8 cellular contexts compared by ENCODE assay signal in the genomic region with DNA sequence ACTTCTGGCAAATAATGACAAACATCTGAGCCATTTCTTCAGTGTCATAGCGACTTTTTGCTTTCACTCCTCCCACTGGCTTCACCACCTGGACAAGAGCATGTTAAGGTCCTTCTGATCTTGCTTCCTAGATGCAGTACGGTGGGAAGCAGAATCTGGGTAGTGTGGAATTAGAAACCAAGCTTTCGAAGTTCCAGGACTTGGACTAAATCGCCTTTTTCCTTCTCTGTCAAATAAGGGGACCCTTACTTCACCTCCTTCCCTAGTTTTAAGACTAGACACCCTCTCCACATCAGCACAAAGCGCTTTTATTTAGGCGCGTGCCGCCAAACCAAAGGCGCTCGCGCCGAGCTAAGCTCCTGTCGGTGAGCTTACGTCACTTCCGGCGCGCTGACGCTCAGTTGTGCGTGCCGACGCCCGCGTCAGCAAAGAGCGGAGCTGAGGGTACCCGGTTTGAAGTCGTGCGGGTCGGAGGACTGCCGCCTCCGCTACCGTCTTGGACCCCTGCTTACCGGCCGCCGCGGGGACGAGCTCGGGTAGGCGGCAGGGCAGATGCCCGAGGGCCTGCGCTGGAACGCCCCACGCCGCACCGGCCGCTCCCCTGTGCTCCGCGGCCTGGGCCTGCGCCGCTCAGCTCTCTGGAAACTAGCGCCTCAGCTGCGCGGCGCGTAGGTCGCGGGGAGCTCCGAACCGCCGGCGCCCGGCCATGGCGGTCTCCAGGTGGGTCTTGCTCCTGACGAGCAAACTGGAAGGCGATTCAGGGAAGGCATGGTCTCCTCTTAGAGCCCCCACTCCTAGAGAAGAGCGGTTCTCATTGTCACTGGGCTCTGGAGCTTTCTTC. TPM values are rescaled to one million over a fixed set of nuclear protein-coding genes. Genes with fewer than 3 reads are reported as not detected.
DNase-seq lines count a peak whose midpoint lies in the region; ATAC-seq and TF ChIP-seq lines count a peak whose summit lies in the region.

BTAF1 (plus strand) TSS at position 400 of the 841 bp plus-strand sequence; CDS start at position 707, 307 bp downstream.

- POLR2A ChIA-PET in RWPE1 (lab: Yijun Ruan, JAX; ENCODE audit: low non-redundant PET): interaction anchor here (0.5 to 1.0 kb wide), 5 partner anchors 12 to 288 kb away, joined by 3 to 5 read pairs (median 3); partner anchors contain the start of gene TNKS2

- no peaks in the 10 kb centered on the region for H3K9me3 ChIP-seq in DOHH2 (ENCODE audit: control insufficient read depth, insufficient read depth, low read length)
- H3K9me3 ChIP-seq in KOPT-K1 (ENCODE audit: insufficient read depth, low read length, poor library complexity, severe bottlenecking): peaks cover 6% of the 10 kb centered on the region

- 0 out of 2 replicates have a peak, but pooled peaks cover 7% of the 10 kb centered on the region for H3F3A ChIP-seq in DOHH2 (ENCODE audit: control insufficient read depth, insufficient read depth)

- peaks cover 32 to 42% of the 10 kb centered on the region in 2 donors for H3K4me1 Mint-ChIP-seq in natural killer cell treated with Interleukin-12 subunit alpha and Interleukin-12 subunit beta and Interleukin-15 and Interleukin-18, amount 100 ng/mL, for 72 hours (ENCODE audit: low read depth in 2 of 2)
- H3K4me1 Mint-ChIP-seq in stimulated activated naive CD8-positive, alpha-beta T cell treated with anti-CD3 and anti-CD28 coated beads, Interleukin-15, Interleukin-2, amounts not matched to agents 100 ng/mL and 50 ng/mL, for 24 hours (ENCODE audit: low read depth): peaks cover 49% of the 10 kb centered on the region

- H3K4me3 ChIP-seq in DOHH2 (ENCODE audit: low read length) (peak within 1 kb of the TSS; percentile 84), fibroblast of pulmonary artery (replicated peaks; ENCODE audit: low read depth, low read length) (peak within 1 kb of the TSS; percentile 88)

- peaks cover 8% of the 10 kb centered on the region; the same call in 1 of the 2 replicates for H4K20me1 ChIP-seq in DOHH2 (ENCODE audit: control insufficient read depth, insufficient read depth, low read depth, low read length)

- TF ChIP-seq CTCF in DOHH2 (IDR thresholded peaks at IDR 0.05; ENCODE audit: low read depth, low read length, poor library complexity, severe bottlenecking): no peak
- TF ChIP-seq CTCF in RWPE1 (conservative IDR thresholded peaks at IDR 0.05; ENCODE audit: low read depth): no peak
- no peak for TF ChIP-seq CTCF in fibroblast of pulmonary artery (IDR thresholded peaks at IDR 0.05; ENCODE audit: low read length, missing control alignments)

- peaks cover 4 to 9% of the 10 kb centered on the region in 2 donors for H3K27me3 Mint-ChIP-seq in natural killer cell treated with Interleukin-12 subunit alpha and Interleukin-12 subunit beta and Interleukin-15 and Interleukin-18, amount 100 ng/mL, for 72 hours
- peaks cover 5% of the 10 kb centered on the region for H3K27me3 Mint-ChIP-seq in stimulated activated naive CD8-positive, alpha-beta T cell treated with anti-CD3 and anti-CD28 coated beads, Interleukin-15, Interleukin-2, amounts not matched to agents 100 ng/mL and 50 ng/mL, for 24 hours

- H3K36me3 ChIP-seq in DOHH2 (ENCODE audit: control insufficient read depth, low read length) (peaks cover 28% of the 10 kb centered on the region), KOPT-K1 (ENCODE audit: insufficient read depth, low read length) (peaks cover 19% of the 10 kb centered on the region)

- peak within 1 kb of the TSS; percentile 98 for H3K4me3 Mint-ChIP-seq in natural killer cell treated with Interleukin-12 subunit alpha and Interleukin-12 subunit beta and Interleukin-15 and Interleukin-18, amount 100 ng/mL, for 72 hours
- H3K4me3 Mint-ChIP-seq in stimulated activated naive CD8-positive, alpha-beta T cell treated with anti-CD3 and anti-CD28 coated beads, Interleukin-15, Interleukin-2, amounts not matched to agents 100 ng/mL and 50 ng/mL, for 24 hours: peak within 1 kb of the TSS; percentile 100

- H3K9me2 ChIP-seq in DOHH2 (replicated peaks; ENCODE audit: control insufficient read depth, low read length): no peaks in the 10 kb centered on the region

- H3K4me1 ChIP-seq in DOHH2 (ENCODE audit: control insufficient read depth, low read length): peaks cover 33% of the 10 kb centered on the region

- peak; percentile 97 for ATAC-seq in GM21786 (IDR thresholded peaks at IDR 0.05; ENCODE audit: unreplicated experiment)
- peak; percentile 99 for ATAC-seq in natural killer cell treated with Interleukin-12 subunit alpha and Interleukin-12 subunit beta and Interleukin-15 and Interleukin-18, amount 100 ng/mL, for 72 hours

- peaks cover 58% of the 10 kb centered on the region for H3K79me2 ChIP-seq in DOHH2 (ENCODE audit: control insufficient read depth, low read length)

- H3K27me3 ChIP-seq in DOHH2 (ENCODE audit: control insufficient read depth, low read length): no peaks in the 10 kb centered on the region

- peak within 1 kb of the TSS; percentile 97 for H3K4me2 ChIP-seq in DOHH2 (ENCODE audit: low read length)

- no peaks in the 10 kb centered on the region for H3K9me3 Mint-ChIP-seq in natural killer cell treated with Interleukin-12 subunit alpha and Interleukin-12 subunit beta and Interleukin-15 and Interleukin-18, amount 100 ng/mL, for 72 hours
- H3K9me3 Mint-ChIP-seq in stimulated activated naive CD8-positive, alpha-beta T cell treated with anti-CD3 and anti-CD28 coated beads, Interleukin-15, Interleukin-2, amounts not matched to agents 100 ng/mL and 50 ng/mL, for 24 hours: no peaks in the 10 kb centered on the region

- DNase-seq in RWPE1 (ENCODE audit: low spot score): peak; percentile 86
- DNase-seq in activated T-helper 9 cell treated with anti-CD3 and anti-CD28 coated beads, Interleukin-2, amount 50 U/mL, for 16 hours (ENCODE audit: low read depth): peak; percentile 86
- peak; percentile 95 for DNase-seq in fibroblast of pulmonary artery (ENCODE audit: low read depth)
- peak; percentile 92 for DNase-seq in natural killer cell treated with Interleukin-12 subunit alpha and Interleukin-12 subunit beta and Interleukin-15 and Interleukin-18, amount 100 ng/mL, for 72 hours (ENCODE audit: low spot score)

- H3K27ac ChIP-seq in DOHH2 (ENCODE audit: low read depth, low read length) (peak within 1 kb of the TSS; percentile 65), KOPT-K1 (ENCODE audit: low read depth, low read length, poor library complexity, severe bottlenecking) (peak within 1 kb of the TSS; percentile 84), RWPE1 (peak within 1 kb of the TSS; percentile 83)

- peaks cover 12% of the 10 kb centered on the region for H3K36me3 Mint-ChIP-seq in natural killer cell treated with Interleukin-12 subunit alpha and Interleukin-12 subunit beta and Interleukin-15 and Interleukin-18, amount 100 ng/mL, for 72 hours
- H3K36me3 Mint-ChIP-seq in stimulated activated naive CD8-positive, alpha-beta T cell treated with anti-CD3 and anti-CD28 coated beads, Interleukin-15, Interleukin-2, amounts not matched to agents 100 ng/mL and 50 ng/mL, for 24 hours (ENCODE audit: low read depth): peaks cover 33% of the 10 kb centered on the region

- CTCF ChIA-PET in RWPE1 (lab: Yijun Ruan, JAX): interaction anchor here (1.0 kb wide), 1 partner anchor 11 kb away, joined by 4 read pairs; no protein-coding TSS in a partner anchor

- H3K27ac Mint-ChIP-seq in natural killer cell treated with Interleukin-12 subunit alpha and Interleukin-12 subunit beta and Interleukin-15 and Interleukin-18, amount 100 ng/mL, for 72 hours: peak within 1 kb of the TSS; percentile 91 to 97
- peak within 1 kb of the TSS; percentile 99 for H3K27ac Mint-ChIP-seq in stimulated activated naive CD8-positive, alpha-beta T cell treated with anti-CD3 and anti-CD28 coated beads, Interleukin-15, Interleukin-2, amounts not matched to agents 100 ng/mL and 50 ng/mL, for 24 hours

RNA-seq across cellular contexts. Expression of gene BTAF1, which starts in this region (rescaled TPM):
- total RNA-seq in natural killer cell treated with Interleukin-12 subunit alpha and Interleukin-12 subunit beta and Interleukin-15 and Interleukin-18, amount 100 ng/mL, for 72 hours: 10 to 100 TPM; 57.2 to 74.0 TPM

Comparison
In these comparisons a context has a peak if more than half of its experiments do, and no peak if none do; other contexts are left out.
1. Peak in every context shown above with its lines: DNase-seq, ATAC-seq, H3K4me3 ChIP-seq and H3K27ac ChIP-seq.